In genomic region chr4:76689079-76689817, GRCh38 we compare ENCODE assay signal across 2 cellular contexts.
A peak's percentile ranks its signal among the peaks of the same experiment; 100 is the strongest.
TF ChIP-seq lines count a peak whose summit lies in the region.

No MANE protein-coding gene starts in this region.

TF ChIP-seq in HCT116, 20 proteins besides CTCF, POLR2A, EP300 and RAD21 (continued from another document):
- TF ChIP-seq ZFX (IDR thresholded peaks at IDR 0.05): peak; percentile 91
- TF ChIP-seq, protein P1, sequence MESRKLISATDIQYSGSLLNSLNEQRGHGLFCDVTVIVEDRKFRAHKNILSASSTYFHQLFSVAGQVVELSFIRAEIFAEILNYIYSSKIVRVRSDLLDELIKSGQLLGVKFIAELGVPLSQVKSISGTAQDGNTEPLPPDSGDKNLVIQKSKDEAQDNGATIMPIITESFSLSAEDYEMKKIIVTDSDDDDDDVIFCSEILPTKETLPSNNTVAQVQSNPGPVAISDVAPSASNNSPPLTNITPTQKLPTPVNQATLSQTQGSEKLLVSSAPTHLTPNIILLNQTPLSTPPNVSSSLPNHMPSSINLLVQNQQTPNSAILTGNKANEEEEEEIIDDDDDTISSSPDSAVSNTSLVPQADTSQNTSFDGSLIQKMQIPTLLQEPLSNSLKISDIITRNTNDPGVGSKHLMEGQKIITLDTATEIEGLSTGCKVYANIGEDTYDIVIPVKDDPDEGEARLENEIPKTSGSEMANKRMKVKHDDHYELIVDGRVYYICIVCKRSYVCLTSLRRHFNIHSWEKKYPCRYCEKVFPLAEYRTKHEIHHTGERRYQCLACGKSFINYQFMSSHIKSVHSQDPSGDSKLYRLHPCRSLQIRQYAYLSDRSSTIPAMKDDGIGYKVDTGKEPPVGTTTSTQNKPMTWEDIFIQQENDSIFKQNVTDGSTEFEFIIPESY (IDR thresholded peaks at IDR 0.05; ENCODE audit: extremely low read depth, insufficient replicate concordance, low read length): no peak
- TF ChIP-seq YY1 (IDR thresholded peaks at IDR 0.05; ENCODE audit: extremely low read depth, insufficient replicate concordance, low read depth, low read length): no peak
- TF ChIP-seq SIN3A (IDR thresholded peaks at IDR 0.05; ENCODE audit: low read depth): no peak
- no peak for TF ChIP-seq CBX3 (IDR thresholded peaks at IDR 0.05; ENCODE audit: low read depth)
- TF ChIP-seq TCF7L2 (IDR thresholded peaks at IDR 0.05; ENCODE audit: borderline replicate concordance, extremely low read depth, insufficient read depth, insufficient read length): peak; percentile 74
- TF ChIP-seq REST (IDR thresholded peaks at IDR 0.05; ENCODE audit: low read depth): no peak

TF ChIP-seq in GM12878, 131 proteins besides CTCF, POLR2A, EP300 and RAD21 (continued from another document):
- TF ChIP-seq, protein P2, sequence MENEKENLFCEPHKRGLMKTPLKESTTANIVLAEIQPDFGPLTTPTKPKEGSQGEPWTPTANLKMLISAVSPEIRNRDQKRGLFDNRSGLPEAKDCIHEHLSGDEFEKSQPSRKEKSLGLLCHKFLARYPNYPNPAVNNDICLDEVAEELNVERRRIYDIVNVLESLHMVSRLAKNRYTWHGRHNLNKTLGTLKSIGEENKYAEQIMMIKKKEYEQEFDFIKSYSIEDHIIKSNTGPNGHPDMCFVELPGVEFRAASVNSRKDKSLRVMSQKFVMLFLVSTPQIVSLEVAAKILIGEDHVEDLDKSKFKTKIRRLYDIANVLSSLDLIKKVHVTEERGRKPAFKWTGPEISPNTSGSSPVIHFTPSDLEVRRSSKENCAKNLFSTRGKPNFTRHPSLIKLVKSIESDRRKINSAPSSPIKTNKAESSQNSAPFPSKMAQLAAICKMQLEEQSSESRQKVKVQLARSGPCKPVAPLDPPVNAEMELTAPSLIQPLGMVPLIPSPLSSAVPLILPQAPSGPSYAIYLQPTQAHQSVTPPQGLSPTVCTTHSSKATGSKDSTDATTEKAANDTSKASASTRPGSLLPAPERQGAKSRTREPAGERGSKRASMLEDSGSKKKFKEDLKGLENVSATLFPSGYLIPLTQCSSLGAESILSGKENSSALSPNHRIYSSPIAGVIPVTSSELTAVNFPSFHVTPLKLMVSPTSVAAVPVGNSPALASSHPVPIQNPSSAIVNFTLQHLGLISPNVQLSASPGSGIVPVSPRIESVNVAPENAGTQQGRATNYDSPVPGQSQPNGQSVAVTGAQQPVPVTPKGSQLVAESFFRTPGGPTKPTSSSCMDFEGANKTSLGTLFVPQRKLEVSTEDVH (IDR thresholded peaks at IDR 0.05; ENCODE audit: low read depth, partially characterized antibody): no peak
- peak; percentile 72 for TF ChIP-seq SUZ12 (IDR thresholded peaks at IDR 0.05; ENCODE audit: unreplicated experiment)
